ENCODE assay signal across 1 cellular context in genomic region chr1:225999227-225999911, GRCh38.
TF ChIP-seq lines count a peak whose summit lies in the region.

SDE2 (minus strand) TSS chr1:225999343; CDS start chr1:225999312, 31 bp downstream.

TF ChIP-seq in HepG2, 621 proteins besides CTCF, POLR2A, EP300 and RAD21 (continued from another document and continues in another):
- peak; percentile 88; the same call in 1 of the 2 replicates for TF ChIP-seq MAZ (IDR thresholded peaks at IDR 0.05; ENCODE audit: borderline replicate concordance, low read depth, low read length)
- peak; percentile 57; the same call in 1 of the 2 replicates for TF ChIP-seq MAZ (CRISPR knock-in tag; IDR thresholded peaks at IDR 0.05; ENCODE audit: low read depth)
- no peak for TF ChIP-seq ZNF362 (CRISPR knock-in tag; IDR thresholded peaks at IDR 0.05; ENCODE audit: borderline replicate concordance)
- TF ChIP-seq ZFP82 (CRISPR knock-in tag; IDR thresholded peaks at IDR 0.05; ENCODE audit: borderline replicate concordance), result peak; percentile 55; the same call in 1 of the 2 replicates
- TF ChIP-seq SIN3B (IDR thresholded peaks at IDR 0.05; ENCODE audit: low read length), result peak; percentile 76; the same call in 1 of the 2 replicates
- peak; percentile 94 for TF ChIP-seq PHF8 (CRISPR knock-in tag; IDR thresholded peaks at IDR 0.05)
- peak; percentile 17; the same call in 1 of the 2 replicates for TF ChIP-seq ZFP91 (CRISPR knock-in tag; IDR thresholded peaks at IDR 0.05; ENCODE audit: borderline replicate concordance)
- no peak for TF ChIP-seq NFIC (IDR thresholded peaks at IDR 0.05; ENCODE audit: low read length)
- TF ChIP-seq ZNF232 (CRISPR knock-in tag; IDR thresholded peaks at IDR 0.05; ENCODE audit: borderline replicate concordance), result no peak
- no peak for TF ChIP-seq ZNF710 (CRISPR knock-in tag; IDR thresholded peaks at IDR 0.05; ENCODE audit: borderline replicate concordance)
- no peak for TF ChIP-seq ZBTB1 (CRISPR knock-in tag; IDR thresholded peaks at IDR 0.05; ENCODE audit: borderline replicate concordance)
- TF ChIP-seq MAFK (conservative IDR thresholded peaks at IDR 0.05 in 1 of 2, IDR thresholded peaks at IDR 0.05 in 1 of 2; ENCODE audit: low read length in 2 of 2), result no peak
- TF ChIP-seq TP53 (CRISPR knock-in tag; conservative IDR thresholded peaks at IDR 0.05), result no peak; the same call in 1 of the 2 replicates
- peak; percentile 61 for TF ChIP-seq TFE3 (CRISPR knock-in tag; IDR thresholded peaks at IDR 0.05)
- TF ChIP-seq KDM5B (CRISPR knock-in tag; IDR thresholded peaks at IDR 0.05; ENCODE audit: borderline replicate concordance), result peak; percentile 64; the same call in 1 of the 2 replicates
- no peak for TF ChIP-seq GLI4 (CRISPR knock-in tag; IDR thresholded peaks at IDR 0.05; ENCODE audit: borderline replicate concordance)
- TF ChIP-seq STAT6 (CRISPR knock-in tag; IDR thresholded peaks at IDR 0.05; ENCODE audit: borderline replicate concordance), result no peak
- 0 out of 2 replicates have a peak, but pooled peaks have one; percentile 30 for TF ChIP-seq ZNF546 (CRISPR knock-in tag; conservative IDR thresholded peaks at IDR 0.05)
- TF ChIP-seq NFYC (CRISPR knock-in tag; IDR thresholded peaks at IDR 0.05), result peak; percentile 43; the same call in 1 of the 2 replicates
- TF ChIP-seq TRIM22 (IDR thresholded peaks at IDR 0.05), result no peak
- TF ChIP-seq ZNF296 (CRISPR knock-in tag; conservative IDR thresholded peaks at IDR 0.05), result no peak
- no peak for TF ChIP-seq CBX2 (IDR thresholded peaks at IDR 0.05; ENCODE audit: low read depth, low read length)
- no peak for TF ChIP-seq CBX2 (CRISPR knock-in tag; IDR thresholded peaks at IDR 0.05; ENCODE audit: low read depth)
- TF ChIP-seq PRDM10 (CRISPR knock-in tag; IDR thresholded peaks at IDR 0.05; ENCODE audit: low read depth), result peak; percentile 86; the same call in 1 of the 2 replicates
- TF ChIP-seq ZNF770 (CRISPR knock-in tag; IDR thresholded peaks at IDR 0.05), result peak; percentile 60
- 0 out of 2 replicates have a peak, but pooled peaks have one; percentile 58 for TF ChIP-seq ZKSCAN5 (CRISPR knock-in tag; IDR thresholded peaks at IDR 0.05)
